9 cellular contexts compared by ENCODE assay signal in the genomic region with DNA sequence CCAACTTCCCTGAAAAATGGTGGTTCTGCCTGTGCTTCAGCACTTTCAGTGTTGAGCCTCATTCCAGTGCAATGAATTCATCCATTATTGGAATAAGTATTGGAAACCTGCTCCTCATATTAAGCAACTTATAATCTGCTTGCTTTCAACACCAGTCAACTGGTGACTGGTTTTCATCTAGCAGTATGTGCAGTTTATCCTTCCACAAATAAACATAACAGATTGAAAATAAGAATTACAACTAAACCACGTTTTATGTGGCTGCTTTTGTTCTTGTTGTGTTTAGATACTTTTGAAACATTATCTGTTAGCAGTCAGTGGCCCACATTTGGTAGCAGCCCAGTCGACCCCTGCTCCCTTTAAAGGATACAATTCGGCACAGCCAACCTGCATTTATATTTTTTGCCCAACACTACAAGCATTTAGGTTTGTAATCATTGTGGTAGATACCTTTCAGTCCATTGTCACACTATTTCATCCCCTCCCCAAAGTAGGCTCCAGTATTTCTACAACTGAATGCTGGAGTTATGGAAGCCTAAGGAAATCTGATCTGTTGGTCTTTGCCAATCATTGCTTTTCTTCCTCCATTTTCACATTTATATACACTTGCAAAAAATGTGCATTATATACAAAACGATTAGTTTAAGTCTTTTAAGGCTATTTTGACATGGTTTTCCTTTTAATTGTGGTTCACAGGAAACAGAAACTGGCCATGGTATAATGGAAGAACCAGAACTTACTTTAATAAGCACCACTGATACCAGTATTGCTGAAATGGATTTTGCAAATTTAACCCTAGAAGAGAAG. TPM values are rescaled to one million over a fixed set of nuclear protein-coding genes. Genes with fewer than 3 reads are reported as not detected.
DNase-seq lines count a peak whose midpoint lies in the region; ATAC-seq, FAIRE-seq and TF ChIP-seq lines count a peak whose summit lies in the region.
"Had no signal": no experiment of that assay in that cellular context is flagged by ENCODE, and none has a peak within 500 bp of the region (broad histone marks: within the 10 kb centered on the region; RNA-seq: fewer than 3 reads in every experiment).

No MANE protein-coding gene starts in this region.

- no peak overlapping the region for H3K4me2 ChIP-seq in K562 (ENCODE audit: insufficient read depth, low read length)

- no peak for TF ChIP-seq CTCF in K562 (IDR thresholded peaks at IDR 0.05 in 2 of 3, conservative IDR thresholded peaks at IDR 0.05 in 1 of 3; ENCODE audit: insufficient read depth in 2 of 3, low read depth in 1 of 3, low read length in 3 of 3)
- no peak for TF ChIP-seq CTCF in nephron progenitor cell (IDR thresholded peaks at IDR 0.05)

- H3K27ac ChIP-seq in K562 (ENCODE audit: extremely low read depth, low read depth, low read length): peak overlapping the region; percentile 21; the same call in 1 of the 3 replicates

- no peak for TF ChIP-seq RAD21 in K562 (CRISPR knock-in tag; conservative IDR thresholded peaks at IDR 0.05 in 1 of 2, IDR thresholded peaks at IDR 0.05 in 1 of 2)

- peaks cover 94% of the 10 kb centered on the region for H3K36me3 ChIP-seq in K562 (ENCODE audit: control insufficient read depth, insufficient read depth, low read length)

- no peak overlapping the region for H3K4me3 Mint-ChIP-seq in activated CD4-positive, alpha-beta memory T cell treated with anti-CD3 and anti-CD28 coated beads for 36 hours
- no peak overlapping the region for H3K4me3 Mint-ChIP-seq in activated CD4-positive, alpha-beta memory T cell treated with anti-CD3 and anti-CD28 coated beads, Interleukin-2, amount 10 ng/mL, durations not matched to agents 7 days and 5 days
- H3K4me3 Mint-ChIP-seq in nephron progenitor cell: no peak overlapping the region

- no peaks in the 10 kb centered on the region for H3K9me3 Mint-ChIP-seq in activated CD4-positive, alpha-beta memory T cell treated with anti-CD3 and anti-CD28 coated beads for 36 hours
- no peaks in the 10 kb centered on the region for H3K9me3 Mint-ChIP-seq in activated CD4-positive, alpha-beta memory T cell treated with anti-CD3 and anti-CD28 coated beads, Interleukin-2, amount 10 ng/mL, durations not matched to agents 7 days and 5 days
- H3K9me3 Mint-ChIP-seq in nephron progenitor cell: no peaks in the 10 kb centered on the region

- in situ Hi-C loops in K562 (cut with MboI): no loop called here

- H3K4me3 ChIP-seq in K562: no peak overlapping the region

- 25% methylated on average over 4 of the region's 4 CpGs for WGBS in K562 (ENCODE audit: insufficient coverage, low coverage, missing lambda C conversion rate)

- peaks cover 57% of the 10 kb centered on the region for H3K36me3 Mint-ChIP-seq in activated CD4-positive, alpha-beta memory T cell treated with anti-CD3 and anti-CD28 coated beads for 36 hours
- peaks cover 70% of the 10 kb centered on the region for H3K36me3 Mint-ChIP-seq in activated CD4-positive, alpha-beta memory T cell treated with anti-CD3 and anti-CD28 coated beads, Interleukin-2, amount 10 ng/mL, durations not matched to agents 7 days and 5 days (ENCODE audit: low read depth)
- H3K36me3 Mint-ChIP-seq in nephron progenitor cell (ENCODE audit: low read depth): peaks cover 75% of the 10 kb centered on the region

- no peak for TF ChIP-seq EP300 in K562 (IDR thresholded peaks at IDR 0.05; ENCODE audit: low read length)

- DNase-seq in activated CD4-positive, alpha-beta memory T cell treated with anti-CD3 and anti-CD28 coated beads for 36 hours: no peak
- DNase-seq in activated CD4-positive, alpha-beta memory T cell treated with anti-CD3 and anti-CD28 coated beads, Interleukin-2, amount 10 ng/mL, durations not matched to agents 7 days and 5 days: no peak
- DNase-seq in LHCN-M2 (ENCODE audit: low read depth): peak; percentile 9
- DNase-seq in K562 (ENCODE audit: extremely low read depth in 1 of 4, low spot score in 3 of 4): no peak
- no peak for DNase-seq in nephron progenitor cell
- DNase-seq in stimulated activated CD4-positive, alpha-beta T cell treated with anti-CD3 and anti-CD28 coated beads, Interleukin-2, amount 100 ng/mL, for 24 hours: no peak
- no peak for DNase-seq in NCI-H446 (lab: John Stamatoyannopoulos, UW)
- DNase-seq: amniotic stem cell had no signal

- POLR2A ChIA-PET in activated CD4-positive, alpha-beta memory T cell treated with anti-CD3 and anti-CD28 coated beads for 36 hours (lab: Charles Lee): interaction anchor here (3.8 kb wide), 1 partner anchor 12 kb away, joined by 28 read pairs; a partner anchor contains a TSS
- POLR2A ChIA-PET in activated CD4-positive, alpha-beta memory T cell treated with anti-CD3 and anti-CD28 coated beads, Interleukin-2, amount 10 ng/mL, durations not matched to agents 7 days and 5 days (lab: Charles Lee): interaction anchor here (1.0 to 5.3 kb wide), 6 partner anchors 8 to 73 kb away, joined by 3 to 74 read pairs (median 6); a partner anchor contains a TSS
- POLR2A ChIA-PET in K562 (lab: Yijun Ruan, JAX): interaction anchor here (1.6 to 9.3 kb wide), 4 partner anchors 9 to 12 kb away, joined by 8 to 98 read pairs (median 12); a partner anchor contains a TSS

- FAIRE-seq in K562 (lab: Jason Lieb, UNC): no peak

- no peaks in the 10 kb centered on the region for H3K27me3 Mint-ChIP-seq in activated CD4-positive, alpha-beta memory T cell treated with anti-CD3 and anti-CD28 coated beads for 36 hours
- no peaks in the 10 kb centered on the region for H3K27me3 Mint-ChIP-seq in activated CD4-positive, alpha-beta memory T cell treated with anti-CD3 and anti-CD28 coated beads, Interleukin-2, amount 10 ng/mL, durations not matched to agents 7 days and 5 days
- H3K27me3 Mint-ChIP-seq in nephron progenitor cell (ENCODE audit: low read depth, poor library complexity): no peaks in the 10 kb centered on the region

- H2AFZ ChIP-seq in K562 (ENCODE audit: low read depth, low read length): no peak overlapping the region

- H3K9me1 ChIP-seq in K562 (ENCODE audit: control insufficient read depth, insufficient read depth, low read length): no peaks in the 10 kb centered on the region

- CTCF ChIA-PET in activated CD4-positive, alpha-beta memory T cell treated with anti-CD3 and anti-CD28 coated beads for 36 hours (lab: Charles Lee): interaction anchor here (0.7 kb wide), 1 partner anchor 56 kb away, joined by 3 read pairs; a partner anchor contains a TSS
- CTCF ChIA-PET in activated CD4-positive, alpha-beta memory T cell treated with anti-CD3 and anti-CD28 coated beads, Interleukin-2, amount 10 ng/mL, durations not matched to agents 7 days and 5 days (lab: Charles Lee): interaction anchor here (3.6 kb wide), 1 partner anchor 12 kb away, joined by 13 read pairs; a partner anchor contains a TSS
- CTCF ChIA-PET in K562 (lab: Yijun Ruan, JAX; ENCODE audit: low intra/inter-chr PET ratio): no interaction called here

- peak overlapping the region; percentile 43 for H3K27ac Mint-ChIP-seq in activated CD4-positive, alpha-beta memory T cell treated with anti-CD3 and anti-CD28 coated beads for 36 hours
- no peak overlapping the region for H3K27ac Mint-ChIP-seq in activated CD4-positive, alpha-beta memory T cell treated with anti-CD3 and anti-CD28 coated beads, Interleukin-2, amount 10 ng/mL, durations not matched to agents 7 days and 5 days
- H3K27ac Mint-ChIP-seq in nephron progenitor cell: peak overlapping the region; percentile 86

- no peaks in the 10 kb centered on the region for H4K20me1 ChIP-seq in K562 (replicated peaks; ENCODE audit: control insufficient read depth, insufficient read depth, low read length)

- peaks cover 13% of the 10 kb centered on the region for H3K4me1 Mint-ChIP-seq in activated CD4-positive, alpha-beta memory T cell treated with anti-CD3 and anti-CD28 coated beads for 36 hours (ENCODE audit: low read depth)
- peaks cover 25% of the 10 kb centered on the region for H3K4me1 Mint-ChIP-seq in activated CD4-positive, alpha-beta memory T cell treated with anti-CD3 and anti-CD28 coated beads, Interleukin-2, amount 10 ng/mL, durations not matched to agents 7 days and 5 days
- H3K4me1 Mint-ChIP-seq in nephron progenitor cell: no peaks in the 10 kb centered on the region

- H3K79me2 ChIP-seq in K562 (ENCODE audit: control insufficient read depth, insufficient read depth, low read length): peaks cover 12% of the 10 kb centered on the region

- H3K9me3 ChIP-seq in K562 (replicated peaks; ENCODE audit: control insufficient read depth, insufficient read depth, low read depth, low read length): no peaks in the 10 kb centered on the region

- no TSS peak for BruUV-seq in K562 (replicated peaks; lab: Mats Ljungman, UMichigan)

- no peaks in the 10 kb centered on the region for H3K4me1 ChIP-seq in K562 (replicated peaks in 1 of 2; ENCODE audit: control insufficient read depth in 2 of 2, insufficient read depth in 2 of 2, low read length in 2 of 2)

- peak; percentile 18 for ATAC-seq in K562
- no peak for ATAC-seq in HG03196 (IDR thresholded peaks at IDR 0.05; ENCODE audit: unreplicated experiment)

- no peaks in the 10 kb centered on the region for H3K27me3 ChIP-seq in K562 (ENCODE audit: control insufficient read depth in 2 of 2, insufficient read depth in 2 of 2, low read length in 2 of 2)

- intact Hi-C loops in activated CD4-positive, alpha-beta memory T cell treated with anti-CD3 and anti-CD28 coated beads for 36 hours (cut with micrococcal nuclease): no loop called here
- intact Hi-C loops in K562 (cut with micrococcal nuclease): no loop called here

- TF ChIP-seq POLR2A in K562 (conservative IDR thresholded peaks at IDR 0.05): no peak

- no peak overlapping the region for H3K9ac ChIP-seq in K562 (ENCODE audit: insufficient read depth in 1 of 2, low read depth in 2 of 2, low read length in 2 of 2)

RNA-seq across cellular contexts. Expression of a gene that starts 13.1 kb away (rescaled TPM):
- 100 to 1,000 TPM; 325 to 342 TPM for total RNA-seq in activated CD4-positive, alpha-beta memory T cell treated with anti-CD3 and anti-CD28 coated beads for 36 hours
- total RNA-seq in activated CD4-positive, alpha-beta memory T cell treated with anti-CD3 and anti-CD28 coated beads, Interleukin-2, amount 10 ng/mL, durations not matched to agents 7 days and 5 days: 100 to 1,000 TPM; 183 to 184 TPM
- total RNA-seq in LHCN-M2 (2014; rRNA removed): 164 and 179 TPM in 2 replicates
- polyA plus RNA-seq in LHCN-M2 (2012): 44.1 TPM
- 288 and 1,250 TPM in 2 replicates for total RNA-seq in K562 (2011; cell fraction: chromatin; rRNA removed; ENCODE audit: low replicate concordance)
- total RNA-seq in K562 (2011; cell fraction: nucleolus; rRNA removed): 323 and 380 TPM in 2 replicates
- 528 and 703 TPM in 2 replicates for total RNA-seq in K562 (2011; cell fraction: nucleoplasm; rRNA removed)
- 155 and 182 TPM in 2 replicates for total RNA-seq in K562 (2014; rRNA removed)
- 313 and 326 TPM in 2 replicates for total RNA-seq in K562 (2014; rRNA removed; fragmentation: Illumina TruSeq; extraction: Trizol)
- 301 and 347 TPM in 2 replicates for total RNA-seq in K562 (2015; rRNA removed; fragmentation: Illumina TruSeq; extraction: Trizol)
- 189 and 193 TPM in 2 replicates for total RNA-seq in K562 (2021)
- 208 and 270 TPM in 2 replicates for polyA plus RNA-seq in K562 (2011; rRNA removed)
- polyA plus RNA-seq in K562 (2011; cell fraction: cytosol; rRNA removed): 21.9 and 72.7 TPM in 2 replicates
- 340 and 474 TPM in 2 replicates for polyA plus RNA-seq in K562 (2011; cell fraction: nucleus; rRNA removed)
- 127 and 137 TPM in 2 replicates for polyA plus RNA-seq in K562 (2012)
- 203 and 250 TPM in 2 replicates for polyA plus RNA-seq in K562 (2014; fragmentation: Illumina TruSeq; extraction: Trizol)
- polyA plus RNA-seq in K562 (2014; fragmentation: Nextera tagmentation; extraction: Ambion mirVana): 100 to 1,000 TPM; 122 to 123 TPM
- 245 and 293 TPM in 2 replicates for polyA plus RNA-seq in K562 (2014; rRNA removed)
- 237 and 271 TPM in 2 replicates for polyA minus RNA-seq in K562 (2011; rRNA and poly(A)+ RNA removed)
- polyA minus RNA-seq in K562 (2011; cell fraction: cytosol; rRNA and poly(A)+ RNA removed): 59.7 and 102 TPM in 2 replicates
- 469 and 813 TPM in 2 replicates for polyA minus RNA-seq in K562 (2011; cell fraction: nucleus; rRNA and poly(A)+ RNA removed)

RNA-seq across cellular contexts. Expression of a gene that starts 13.3 kb away (rescaled TPM):
- 10 to 100 TPM; 21.6 to 23.7 TPM for total RNA-seq in activated CD4-positive, alpha-beta memory T cell treated with anti-CD3 and anti-CD28 coated beads for 36 hours
- total RNA-seq in activated CD4-positive, alpha-beta memory T cell treated with anti-CD3 and anti-CD28 coated beads, Interleukin-2, amount 10 ng/mL, durations not matched to agents 7 days and 5 days: 10 to 100 TPM; 24.4 to 24.6 TPM
- total RNA-seq in LHCN-M2 (2014; rRNA removed): 9.7 and 18.1 TPM in 2 replicates
- 5.3 TPM for polyA plus RNA-seq in LHCN-M2 (2012)
- total RNA-seq in K562 (2011; cell fraction: chromatin; rRNA removed; ENCODE audit: low replicate concordance): 16.6 and 50.4 TPM in 2 replicates
- total RNA-seq in K562 (2011; cell fraction: nucleolus; rRNA removed): 8.3 and 11.8 TPM in 2 replicates
- total RNA-seq in K562 (2011; cell fraction: nucleoplasm; rRNA removed): 15.0 and 27.5 TPM in 2 replicates
- total RNA-seq in K562 (2014; rRNA removed): 12.0 and 13.4 TPM in 2 replicates
- 23.1 and 30.5 TPM in 2 replicates for total RNA-seq in K562 (2014; rRNA removed; fragmentation: Illumina TruSeq; extraction: Trizol)
- 15.3 and 16.8 TPM in 2 replicates for total RNA-seq in K562 (2015; rRNA removed; fragmentation: Illumina TruSeq; extraction: Trizol)
- total RNA-seq in K562 (2021): 13.1 and 15.6 TPM in 2 replicates
- polyA plus RNA-seq in K562 (2011; rRNA removed): 26.7 and 33.0 TPM in 2 replicates
- polyA plus RNA-seq in K562 (2011; cell fraction: cytosol; rRNA removed): 4.4 and 11.8 TPM in 2 replicates
- polyA plus RNA-seq in K562 (2011; cell fraction: nucleus; rRNA removed): 11.0 and 29.8 TPM in 2 replicates
- polyA plus RNA-seq in K562 (2012): 13.4 and 23.0 TPM in 2 replicates
- 24.3 and 25.0 TPM in 2 replicates for polyA plus RNA-seq in K562 (2014; fragmentation: Illumina TruSeq; extraction: Trizol)
- 10 to 100 TPM; 31.5 to 31.7 TPM for polyA plus RNA-seq in K562 (2014; fragmentation: Nextera tagmentation; extraction: Ambion mirVana)
- polyA plus RNA-seq in K562 (2014; rRNA removed): 15.9 and 18.3 TPM in 2 replicates
- polyA minus RNA-seq in K562 (2011; rRNA and poly(A)+ RNA removed): 19.7 and 24.9 TPM in 2 replicates
- 8.9 and 11.4 TPM in 2 replicates for polyA minus RNA-seq in K562 (2011; cell fraction: cytosol; rRNA and poly(A)+ RNA removed)
- 4.7 and 9.4 TPM in 2 replicates for polyA minus RNA-seq in K562 (2011; cell fraction: nucleus; rRNA and poly(A)+ RNA removed)

RNA-seq across cellular contexts. Expression of a gene that starts 55.9 kb away (rescaled TPM):
- 10 to 100 TPM; 32.3 to 34.7 TPM for total RNA-seq in activated CD4-positive, alpha-beta memory T cell treated with anti-CD3 and anti-CD28 coated beads for 36 hours
- total RNA-seq in activated CD4-positive, alpha-beta memory T cell treated with anti-CD3 and anti-CD28 coated beads, Interleukin-2, amount 10 ng/mL, durations not matched to agents 7 days and 5 days: 10 to 100 TPM; 40.6 to 42.9 TPM
- total RNA-seq in LHCN-M2 (2014; rRNA removed) (27.9 and 28.9 TPM in 2 replicates), K562 (2014; rRNA removed) (29.8 and 30.7 TPM in 2 replicates), K562 (2014; rRNA removed; fragmentation: Illumina TruSeq; extraction: Trizol) (34.5 and 35.1 TPM in 2 replicates), K562 (2015; rRNA removed; fragmentation: Illumina TruSeq; extraction: Trizol) (31.5 and 32.4 TPM in 2 replicates), K562 (2021) (34.7 and 35.0 TPM in 2 replicates)
- polyA plus RNA-seq in LHCN-M2 (2012): 11.4 TPM
- 55.0 and 121 TPM in 2 replicates for total RNA-seq in K562 (2011; cell fraction: chromatin; rRNA removed; ENCODE audit: low replicate concordance)
- 36.2 and 37.2 TPM in 2 replicates for total RNA-seq in K562 (2011; cell fraction: nucleolus; rRNA removed)
- 65.5 and 106 TPM in 2 replicates for total RNA-seq in K562 (2011; cell fraction: nucleoplasm; rRNA removed)
- polyA plus RNA-seq in K562 (2011; rRNA removed) (20.3 and 22.0 TPM in 2 replicates), K562 (2014; fragmentation: Illumina TruSeq; extraction: Trizol) (22.1 and 26.8 TPM in 2 replicates), K562 (2014; fragmentation: Nextera tagmentation; extraction: Ambion mirVana) (1 to 10 TPM; 6.7 to 7.7 TPM), K562 (2014; rRNA removed) (21.5 and 21.7 TPM in 2 replicates)
- 7.8 and 8.2 TPM in 2 replicates for polyA plus RNA-seq in K562 (2011; cell fraction: cytosol; rRNA removed)
- polyA plus RNA-seq in K562 (2011; cell fraction: nucleus; rRNA removed): 31.3 and 40.5 TPM in 2 replicates
- 12.7 and 15.4 TPM in 2 replicates for polyA plus RNA-seq in K562 (2012)
- polyA minus RNA-seq in K562 (2011; rRNA and poly(A)+ RNA removed): 30.5 and 37.4 TPM in 2 replicates
- polyA minus RNA-seq in K562 (2011; cell fraction: cytosol; rRNA and poly(A)+ RNA removed): 11.0 and 14.2 TPM in 2 replicates
- polyA minus RNA-seq in K562 (2011; cell fraction: nucleus; rRNA and poly(A)+ RNA removed): 36.9 and 49.5 TPM in 2 replicates
